In genomic region chr1:6948861-6949260, GRCh38 we compare ENCODE assay signal across 1 cellular context.
A peak's percentile ranks its signal among the peaks of the same experiment; 100 is the strongest.
TF ChIP-seq lines count a peak whose summit lies in the region.

No MANE protein-coding gene starts in this region.

TF ChIP-seq in K562, 482 proteins besides CTCF, POLR2A, EP300 and RAD21 (continued from another document):
- no peak for TF ChIP-seq ID3 (CRISPR knock-in tag; IDR thresholded peaks at IDR 0.05)
- TF ChIP-seq ID3 (tag; IDR thresholded peaks at IDR 0.05) = no peak
- peak; percentile 53 for TF ChIP-seq CBFA2T3 (IDR thresholded peaks at IDR 0.05)
- TF ChIP-seq DPF2 (IDR thresholded peaks at IDR 0.05) = 0 out of 2 replicates have a peak, but pooled peaks have one; percentile 25
- TF ChIP-seq CBFA2T2 (conservative IDR thresholded peaks at IDR 0.05) = peak; percentile 44; the same call in 1 of the 2 replicates
